ENCODE assay signal across 1 cellular context in the genomic region with DNA sequence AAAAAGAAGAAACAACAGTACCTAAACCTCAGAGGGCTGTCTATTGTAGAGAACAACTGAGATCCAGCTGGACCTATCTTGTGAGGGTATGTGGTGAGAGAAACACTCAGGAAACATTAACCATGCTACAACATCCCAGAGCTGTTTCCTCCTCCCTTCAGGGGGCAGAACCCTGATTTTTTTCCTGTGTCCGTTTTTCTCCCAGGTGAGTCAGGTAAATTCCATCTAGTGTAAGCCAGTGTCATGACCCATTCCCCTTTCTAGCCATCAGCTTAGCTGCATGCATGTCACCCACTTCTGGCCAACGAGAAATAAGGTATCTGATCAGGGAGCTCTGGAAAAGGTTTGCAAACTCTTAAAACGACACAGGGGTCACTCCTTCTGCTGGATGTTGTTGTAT.
TF ChIP-seq lines count a peak whose summit lies in the region.

No MANE protein-coding gene starts in this region.

TF ChIP-seq in HCT116, 20 proteins besides CTCF, POLR2A, EP300 and RAD21 (continued from another document):
- TF ChIP-seq SIN3A (IDR thresholded peaks at IDR 0.05; ENCODE audit: low read depth) (no peak; the same call in 1 of the 2 replicates), TCF7L2 (IDR thresholded peaks at IDR 0.05; ENCODE audit: borderline replicate concordance, extremely low read depth, insufficient read depth, insufficient read length) (no peak), YY1 (IDR thresholded peaks at IDR 0.05; ENCODE audit: extremely low read depth, insufficient replicate concordance, low read depth, low read length) (no peak)
